Comparison of ENCODE assay signal across 10 cellular contexts in the genomic region with DNA sequence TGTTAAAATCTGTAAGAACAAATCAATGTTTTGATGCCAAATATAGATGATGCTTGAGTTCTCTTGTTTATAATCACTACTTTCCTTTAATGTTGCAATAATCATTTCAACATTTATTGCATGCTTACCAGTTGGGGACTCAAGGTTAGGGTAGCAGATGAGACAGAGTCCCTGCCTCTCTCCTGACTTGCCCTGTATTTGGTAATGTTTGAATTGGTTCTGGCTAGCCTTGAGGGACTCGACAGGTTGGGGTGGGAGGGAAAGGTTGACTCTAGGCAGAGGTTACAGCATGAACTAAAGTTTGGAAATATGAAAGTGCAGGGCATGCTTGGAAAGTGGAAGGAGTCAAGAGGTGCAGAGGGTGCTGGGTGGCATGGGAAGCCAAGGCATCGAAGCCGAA. TPM values are rescaled to one million over a fixed set of nuclear protein-coding genes. Genes with fewer than 3 reads are reported as not detected.
DNase-seq lines count a peak whose midpoint lies in the region; ATAC-seq, FAIRE-seq and TF ChIP-seq lines count a peak whose summit lies in the region.
"Had no signal": no experiment of that assay in that cellular context is flagged by ENCODE, and none has a peak within 500 bp of the region (broad histone marks: within the 10 kb centered on the region; RNA-seq: fewer than 3 reads in every experiment).

No MANE protein-coding gene starts in this region.

- no peaks in the 10 kb centered on the region for H3K9me3 Mint-ChIP-seq in progenitor cell of endocrine pancreas (ENCODE audit: low read depth)

- H3K4me1 ChIP-seq in PC-3 (ENCODE audit: insufficient read depth, low read length) (peaks cover 22% of the 10 kb centered on the region), esophagus squamous epithelium (peaks cover 30 to 76% (median 51%) of the 10 kb centered on the region in 3 donors)

- no peak for TF ChIP-seq POLR2A in esophagus squamous epithelium (IDR thresholded peaks at IDR 0.05)

- H3K79me2 ChIP-seq in PC-3 (ENCODE audit: low read length), result peaks cover 78% of the 10 kb centered on the region

- H4K20me1 ChIP-seq in PC-3 (ENCODE audit: low read length), result peaks cover 31% of the 10 kb centered on the region

- no peak overlapping the region for H3K27ac ChIP-seq in PC-3 (ENCODE audit: low read length)
- H3K27ac ChIP-seq in esophagus squamous epithelium, result peak overlapping the region; percentile 15 to 97 (median 55)

- ATAC-seq in PC-3, result no peak
- ATAC-seq in GM19351 (IDR thresholded peaks at IDR 0.05; ENCODE audit: unreplicated experiment), result no peak
- no peak for ATAC-seq in HG03571 (IDR thresholded peaks at IDR 0.05; ENCODE audit: unreplicated experiment)
- ATAC-seq: sciatic nerve had no signal

- peaks cover 36% of the 10 kb centered on the region for H3K4me1 Mint-ChIP-seq in progenitor cell of endocrine pancreas (ENCODE audit: low read depth)

- no peaks in the 10 kb centered on the region for H3F3A ChIP-seq in PC-3 (ENCODE audit: low read length, unreplicated experiment)

- intact Hi-C loops in PC-3 (cut with micrococcal nuclease) (no loop called here), esophagus squamous epithelium (cut with DNase I) (loop anchor here (10.0 kb wide), 2 partner anchors 129 to 289 kb away; a partner anchor contains a TSS)

- CTCF ChIA-PET in PC-3 (lab: Charles Lee), result no interaction called here

- H3K27me3 ChIP-seq in PC-3 (ENCODE audit: low read length) (no peaks in the 10 kb centered on the region), esophagus squamous epithelium (no peaks in the 10 kb centered on the region)
- H3K27me3 ChIP-seq: thyroid gland had no signal

- H3K36me3 ChIP-seq in PC-3 (ENCODE audit: low read depth, low read length) (no peaks in the 10 kb centered on the region), esophagus squamous epithelium (peaks cover 0 to 4% (median 0%) of the 10 kb centered on the region in 3 donors)
- H3K36me3 ChIP-seq: thyroid gland had no signal

- H3K4me3 Mint-ChIP-seq in progenitor cell of endocrine pancreas (ENCODE audit: low read depth), result peak overlapping the region; percentile 75

- peak overlapping the region; percentile 17 for H3K27ac Mint-ChIP-seq in progenitor cell of endocrine pancreas

- H3K4me3 ChIP-seq in PC-3 (ENCODE audit: low read length), result peak overlapping the region; percentile 79
- H3K4me3 ChIP-seq in esophagus squamous epithelium, result peak overlapping the region in 2 of 4 donors; percentile 86 to 93

- H2AFZ ChIP-seq in PC-3 (ENCODE audit: low read length), result no peak overlapping the region

- peak; percentile 69 for FAIRE-seq in GM19239 (lab: Jason Lieb, UNC)

- 40 to 57% methylated on average over 3 of the region's 3 CpGs for WGBS in esophagus squamous epithelium, 2 donors

- BruUV-seq in PC-3 (replicated peaks; lab: Mats Ljungman, UMichigan), result no TSS peak

- no peaks in the 10 kb centered on the region for H3K9me2 ChIP-seq in PC-3 (replicated peaks; ENCODE audit: low read length)

- H3K9ac ChIP-seq in PC-3 (ENCODE audit: low read length), result no peak overlapping the region

- peak overlapping the region; percentile 87 for H3K4me2 ChIP-seq in PC-3 (ENCODE audit: low read length)

- DNase-seq in GM19239 (ENCODE audit: insufficient read length, low spot score) (no peak), PC-3 (no peak), esophagus squamous epithelium (lab: John Stamatoyannopoulos, UW) (no peak), progenitor cell of endocrine pancreas (ENCODE audit: low spot score, unreplicated experiment) (no peak), ACHN (no peak), cerebellum (ENCODE audit: low spot score) (no peak)

- POLR2A ChIA-PET in PC-3 (lab: Charles Lee; ENCODE audit: unreplicated experiment), result no interaction called here

- no peak for TF ChIP-seq CTCF in PC-3 (conservative IDR thresholded peaks at IDR 0.05; ENCODE audit: low read depth, low read length)
- no peak for TF ChIP-seq CTCF in esophagus squamous epithelium (IDR thresholded peaks at IDR 0.05)
- TF ChIP-seq CTCF in progenitor cell of endocrine pancreas (IDR thresholded peaks at IDR 0.05; ENCODE audit: unreplicated experiment), result no peak

- H3K9me3 ChIP-seq in PC-3 (ENCODE audit: low read length), result no peaks in the 10 kb centered on the region
- H3K9me3 ChIP-seq in esophagus squamous epithelium, result no peaks in the 10 kb centered on the region
- H3K9me3 ChIP-seq: thyroid gland had no signal

- H3K27me3 Mint-ChIP-seq in progenitor cell of endocrine pancreas, result no peaks in the 10 kb centered on the region

- in situ Hi-C loops in ACHN (cut with HindIII; ENCODE audit: low pct_ligation_motif_present, low pct_unique_long_range_greater_than_20kb, low sequenced_read_pairs), result no loop called here

- peaks cover 3% of the 10 kb centered on the region for H3K36me3 Mint-ChIP-seq in progenitor cell of endocrine pancreas (ENCODE audit: insufficient read depth)

RNA-seq across cellular contexts. Expression of a gene that starts 2.0 kb away (rescaled TPM):
- total RNA-seq in PC-3 (2014; rRNA removed) (10.2 and 11.3 TPM in 2 replicates), esophagus squamous epithelium (10 to 100 TPM; 20.4 to 38.5 (median 29.1) TPM), progenitor cell of endocrine pancreas (39.7 and 40.3 TPM in 2 replicates), cerebellum (32.9 TPM)
